In genomic region chr4:171626554-171626953, GRCh38 we compare ENCODE assay signal across 36 cellular contexts.
"Had no signal": no experiment of that assay in that cellular context is flagged by ENCODE, and none has a peak within 500 bp of the region (broad histone marks: within the 10 kb centered on the region; RNA-seq: fewer than 3 reads in every experiment).

No MANE protein-coding gene starts in this region.

- H3K9me3 Mint-ChIP-seq: activated B cell treated with CpG ODN at 0.5 μM for 24 hours; activated CD4-positive, alpha-beta T cell treated with anti-CD3 and anti-CD28 coated beads, Interleukin-2, amount 10 ng/mL, durations not matched to agents 24 days and 14 days; activated CD8-positive, alpha-beta T cell treated with anti-CD3 and anti-CD28 coated beads for 36 hours; activated naive CD4-positive, alpha-beta T cell treated with anti-CD3 and anti-CD28 coated beads, Interleukin-2, amount 50 U/mL, for 24 hours; T-helper 1 cell treated with Interleukin-12 subunit alpha and Interleukin-12 subunit beta and Interleukin-4 antibody, amounts not matched to agents 30 μg/mL and 1 μg/mL, for 36 hours had no signal

- H3K4me1 Mint-ChIP-seq: activated CD4-positive, alpha-beta T cell treated with anti-CD3 and anti-CD28 coated beads, Interleukin-2, amount 10 ng/mL, durations not matched to agents 24 days and 14 days; activated naive CD4-positive, alpha-beta T cell treated with anti-CD3 and anti-CD28 coated beads, Interleukin-2, amount 10 ng/mL, durations not matched to agents 7 days and 5 days; activated naive CD4-positive, alpha-beta T cell treated with anti-CD3 and anti-CD28 coated beads, Interleukin-2, amount 50 U/mL, for 24 hours; brain; central memory CD8-positive, alpha-beta T cell had no signal

- H3K27ac Mint-ChIP-seq: activated B cell treated with CpG ODN at 0.5 μM for 24 hours; activated CD4-positive, alpha-beta memory T cell treated with anti-CD3 and anti-CD28 coated beads for 36 hours; activated CD4-positive, alpha-beta T cell treated with anti-CD3 and anti-CD28 coated beads, Interleukin-2, amount 10 ng/mL, durations not matched to agents 24 days and 14 days; activated CD8-positive, alpha-beta T cell treated with anti-CD3 and anti-CD28 coated beads for 36 hours; activated naive CD4-positive, alpha-beta T cell treated with anti-CD3 and anti-CD28 coated beads, Interleukin-2, amount 10 ng/mL, durations not matched to agents 7 days and 5 days; activated naive CD4-positive, alpha-beta T cell treated with anti-CD3 and anti-CD28 coated beads, Interleukin-2, amount 50 U/mL, for 24 hours; activated naive CD8-positive, alpha-beta T cell; activated T-helper 2 cell treated with anti-CD3 and anti-CD28 coated beads, Interferon-gamma antibody, Interleukin-2, Interleukin-4, amounts not matched to agents 10 μg/mL and 5 μg/mL and 100 μg/mL, durations not matched to agents 14 hours and 24 hours and 36 hours; brain; T-helper 1 cell treated with Interleukin-12 subunit alpha and Interleukin-12 subunit beta and Interleukin-4 antibody, amounts not matched to agents 30 μg/mL and 1 μg/mL, for 36 hours; T-helper 2 cell treated with Interferon-gamma antibody and Interleukin-4, amounts not matched to agents 5 μg/mL and 100 μg/mL, for 36 hours had no signal

- H3K4me3 ChIP-seq: adrenal gland, ascending aorta, cardiac muscle cell had no signal

- DNase-seq: activated B cell treated with CpG ODN at 0.5 μM for 24 hours; activated CD4-positive, alpha-beta memory T cell treated with anti-CD3 and anti-CD28 coated beads for 36 hours; activated CD4-positive, alpha-beta T cell treated with anti-CD3 and anti-CD28 coated beads for 4 hours; activated CD4-positive, alpha-beta T cell treated with anti-CD3 and anti-CD28 coated beads, Interleukin-2, amount 10 ng/mL, durations not matched to agents 24 days and 14 days; activated CD4-positive, alpha-beta T cell treated with anti-CD3 and anti-CD28 coated beads, Interleukin-2, amount 50 U/mL, for 1 hour; activated CD4-positive, alpha-beta T cell treated with anti-CD3 and anti-CD28 coated beads, Interleukin-2, amount 50 U/mL, for 4 hours; activated CD4-positive, CD25-positive, alpha-beta regulatory T cell treated with anti-CD3 and anti-CD28 coated beads, Interleukin-2, amount 50 U/mL, for 72 hours; activated CD8-positive, alpha-beta memory T cell treated with anti-CD3 and anti-CD28 coated beads, Interleukin-2, amount 50 U/mL, for 4 hours; activated CD8-positive, alpha-beta T cell treated with anti-CD3 and anti-CD28 coated beads for 36 hours; activated effector memory CD4-positive, alpha-beta T cell treated with Interleukin-2 at 50 U/mL for 16 hours; activated gamma-delta T cell; activated naive CD4-positive, alpha-beta T cell treated with anti-CD3 and anti-CD28 coated beads, Interleukin-2, amount 10 ng/mL, durations not matched to agents 7 days and 5 days; activated naive CD4-positive, alpha-beta T cell treated with Interleukin-2 at 50 U/mL for 16 hours; activated T-cell treated with anti-CD3 and anti-CD28 coated beads for 4 hours; activated T-cell treated with anti-CD3 and anti-CD28 coated beads, Interleukin-2, amount 50 U/mL, for 1 hour; activated T-cell treated with anti-CD3 and anti-CD28 coated beads, Interleukin-2, amount 50 U/mL, for 4 hours; adrenal gland; amniotic stem cell; anterior cingulate cortex; caudate nucleus; cerebellar nuclear complex; T-helper 1 cell; T-helper 2 cell; T-helper 9 cell had no signal

- H3K4me3 Mint-ChIP-seq: activated B cell treated with CpG ODN at 0.5 μM for 24 hours; activated CD4-positive, alpha-beta memory T cell treated with anti-CD3 and anti-CD28 coated beads for 36 hours; activated CD4-positive, alpha-beta T cell treated with anti-CD3 and anti-CD28 coated beads, Interleukin-2, amount 10 ng/mL, durations not matched to agents 24 days and 14 days; activated CD8-positive, alpha-beta T cell treated with anti-CD3 and anti-CD28 coated beads for 36 hours; activated naive CD4-positive, alpha-beta T cell treated with anti-CD3 and anti-CD28 coated beads, Interleukin-2, amount 10 ng/mL, durations not matched to agents 7 days and 5 days; activated naive CD4-positive, alpha-beta T cell treated with anti-CD3 and anti-CD28 coated beads, Interleukin-2, amount 50 U/mL, for 24 hours; activated naive CD8-positive, alpha-beta T cell; activated T-cell treated with anti-CD3 and anti-CD28 coated beads, Interleukin-2, amount 50 U/mL, for 4 hours; brain; central memory CD8-positive, alpha-beta T cell; T-helper 1 cell treated with Interleukin-12 subunit alpha and Interleukin-12 subunit beta and Interleukin-4 antibody, amounts not matched to agents 30 μg/mL and 1 μg/mL, for 36 hours; T-helper 2 cell treated with Interferon-gamma antibody and Interleukin-4, amounts not matched to agents 5 μg/mL and 100 μg/mL, for 36 hours had no signal

- H3K36me3 ChIP-seq: adrenal gland, ascending aorta, cardiac muscle cell had no signal

- H3K9me3 ChIP-seq: adrenal gland, ascending aorta had no signal

- H3K27me3 Mint-ChIP-seq: activated B cell treated with CpG ODN at 0.5 μM for 24 hours; activated CD4-positive, alpha-beta memory T cell treated with anti-CD3 and anti-CD28 coated beads for 36 hours; activated CD4-positive, alpha-beta T cell treated with anti-CD3 and anti-CD28 coated beads, Interleukin-2, amount 10 ng/mL, durations not matched to agents 24 days and 14 days; activated CD8-positive, alpha-beta T cell treated with anti-CD3 and anti-CD28 coated beads for 36 hours; activated naive CD4-positive, alpha-beta T cell treated with anti-CD3 and anti-CD28 coated beads, Interleukin-2, amount 10 ng/mL, durations not matched to agents 7 days and 5 days; activated naive CD4-positive, alpha-beta T cell treated with anti-CD3 and anti-CD28 coated beads, Interleukin-2, amount 50 U/mL, for 24 hours; activated naive CD8-positive, alpha-beta T cell; brain; central memory CD8-positive, alpha-beta T cell had no signal

- H3K36me3 Mint-ChIP-seq: activated CD4-positive, alpha-beta memory T cell treated with anti-CD3 and anti-CD28 coated beads for 36 hours; activated naive CD4-positive, alpha-beta T cell treated with anti-CD3 and anti-CD28 coated beads, Interleukin-2, amount 10 ng/mL, durations not matched to agents 7 days and 5 days; activated naive CD4-positive, alpha-beta T cell treated with anti-CD3 and anti-CD28 coated beads, Interleukin-2, amount 50 U/mL, for 24 hours; activated naive CD8-positive, alpha-beta T cell; brain had no signal

- ATAC-seq: activated CD8-positive, alpha-beta T cell treated with anti-CD3 and anti-CD28 coated beads for 36 hours; activated T-cell treated with anti-CD3 and anti-CD28 coated beads, Interleukin-2, amount 50 U/mL, for 4 hours had no signal

- H3K27ac ChIP-seq: adrenal gland, ascending aorta, cardiac muscle cell, VCaP had no signal

- H3K4me1 ChIP-seq: adrenal gland, ascending aorta had no signal

- H3K27me3 ChIP-seq: adrenal gland, ascending aorta, cardiac muscle cell had no signal

- FAIRE-seq: bronchial epithelial cell, TTC549 had no signal
